ENCODE assay signal across 1 cellular context in the genomic region with DNA sequence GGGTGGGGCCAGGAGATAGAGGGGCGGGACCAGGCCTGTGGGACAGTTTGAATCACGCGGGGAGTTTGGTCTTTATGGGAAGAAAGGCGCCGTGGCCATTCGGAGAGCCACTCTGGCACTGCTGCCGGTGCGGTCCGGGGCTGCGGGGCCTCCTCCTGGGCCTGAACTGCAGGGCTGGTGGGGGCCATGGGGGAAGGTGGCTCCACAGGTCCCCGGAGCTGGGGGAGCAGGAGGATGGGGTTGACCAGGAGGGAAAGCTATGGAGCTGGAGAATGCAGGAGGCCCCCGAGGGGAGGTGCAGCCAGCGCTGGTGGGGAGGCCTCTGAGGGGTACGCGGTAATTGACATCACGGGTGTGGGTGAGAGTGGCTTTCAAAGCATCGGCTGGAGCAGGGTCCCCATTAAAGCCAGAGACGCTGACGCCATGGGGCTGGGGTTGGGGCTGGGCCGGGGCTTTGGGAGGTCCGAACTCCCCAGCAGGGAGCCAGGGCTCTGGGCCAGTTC.
TF ChIP-seq lines count a peak whose summit lies in the region.

No MANE protein-coding gene starts in this region.

TF ChIP-seq in HepG2, 621 proteins besides CTCF, POLR2A, EP300 and RAD21 (continued from another document):
- TF ChIP-seq, protein P1, sequence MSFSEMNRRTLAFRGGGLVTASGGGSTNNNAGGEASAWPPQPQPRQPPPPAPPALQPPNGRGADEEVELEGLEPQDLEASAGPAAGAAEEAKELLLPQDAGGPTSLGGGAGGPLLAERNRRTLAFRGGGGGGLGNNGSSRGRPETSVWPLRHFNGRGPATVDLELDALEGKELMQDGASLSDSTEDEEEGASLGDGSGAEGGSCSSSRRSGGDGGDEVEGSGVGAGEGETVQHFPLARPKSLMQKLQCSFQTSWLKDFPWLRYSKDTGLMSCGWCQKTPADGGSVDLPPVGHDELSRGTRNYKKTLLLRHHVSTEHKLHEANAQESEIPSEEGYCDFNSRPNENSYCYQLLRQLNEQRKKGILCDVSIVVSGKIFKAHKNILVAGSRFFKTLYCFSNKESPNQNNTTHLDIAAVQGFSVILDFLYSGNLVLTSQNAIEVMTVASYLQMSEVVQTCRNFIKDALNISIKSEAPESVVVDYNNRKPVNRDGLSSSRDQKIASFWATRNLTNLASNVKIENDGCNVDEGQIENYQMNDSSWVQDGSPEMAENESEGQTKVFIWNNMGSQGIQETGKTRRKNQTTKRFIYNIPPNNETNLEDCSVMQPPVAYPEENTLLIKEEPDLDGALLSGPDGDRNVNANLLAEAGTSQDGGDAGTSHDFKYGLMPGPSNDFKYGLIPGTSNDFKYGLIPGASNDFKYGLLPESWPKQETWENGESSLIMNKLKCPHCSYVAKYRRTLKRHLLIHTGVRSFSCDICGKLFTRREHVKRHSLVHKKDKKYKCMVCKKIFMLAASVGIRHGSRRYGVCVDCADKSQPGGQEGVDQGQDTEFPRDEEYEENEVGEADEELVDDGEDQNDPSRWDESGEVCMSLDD (CRISPR knock-in tag; IDR thresholded peaks at IDR 0.05; ENCODE audit: borderline replicate concordance), result no peak
- TF ChIP-seq PCBP1 (IDR thresholded peaks at IDR 0.05; ENCODE audit: borderline replicate concordance, low read depth, low read length) (no peak), ZFP62 (CRISPR knock-in tag; IDR thresholded peaks at IDR 0.05) (no peak), ZNF260 (CRISPR knock-in tag; IDR thresholded peaks at IDR 0.05; ENCODE audit: borderline replicate concordance, low read depth) (no peak), ZNF563 (CRISPR knock-in tag; IDR thresholded peaks at IDR 0.05) (peak; percentile 10; the same call in 1 of the 2 replicates), SNRNP70 (IDR thresholded peaks at IDR 0.05; ENCODE audit: low read depth, low read length) (no peak), POLR2AphosphoS2 (IDR thresholded peaks at IDR 0.05; ENCODE audit: low read depth, low read length) (no peak), ZNF598 (CRISPR knock-in tag; IDR thresholded peaks at IDR 0.05; ENCODE audit: borderline replicate concordance) (0 out of 2 replicates have a peak, but pooled peaks have one; percentile 14), ZKSCAN8 (CRISPR knock-in tag; IDR thresholded peaks at IDR 0.05; ENCODE audit: borderline replicate concordance) (no peak), JDP2 (CRISPR knock-in tag; IDR thresholded peaks at IDR 0.05; ENCODE audit: borderline replicate concordance) (no peak), MAFF (IDR thresholded peaks at IDR 0.05; ENCODE audit: low read depth, low read length) (no peak)
- TF ChIP-seq, protein P2, sequence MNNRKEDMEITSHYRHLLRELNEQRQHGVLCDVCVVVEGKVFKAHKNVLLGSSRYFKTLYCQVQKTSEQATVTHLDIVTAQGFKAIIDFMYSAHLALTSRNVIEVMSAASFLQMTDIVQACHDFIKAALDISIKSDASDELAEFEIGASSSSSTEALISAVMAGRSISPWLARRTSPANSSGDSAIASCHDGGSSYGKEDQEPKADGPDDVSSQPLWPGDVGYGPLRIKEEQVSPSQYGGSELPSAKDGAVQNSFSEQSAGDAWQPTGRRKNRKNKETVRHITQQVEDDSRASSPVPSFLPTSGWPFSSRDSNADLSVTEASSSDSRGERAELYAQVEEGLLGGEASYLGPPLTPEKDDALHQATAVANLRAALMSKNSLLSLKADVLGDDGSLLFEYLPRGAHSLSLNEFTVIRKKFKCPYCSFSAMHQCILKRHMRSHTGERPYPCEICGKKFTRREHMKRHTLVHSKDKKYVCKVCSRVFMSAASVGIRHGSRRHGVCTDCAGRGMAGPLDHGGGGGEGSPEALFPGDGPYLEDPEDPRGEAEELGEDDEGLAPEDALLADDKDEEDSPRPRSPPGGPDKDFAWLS (CRISPR knock-in tag; IDR thresholded peaks at IDR 0.05; ENCODE audit: borderline replicate concordance), result 0 out of 2 replicates have a peak, but pooled peaks have one; percentile 24
- TF ChIP-seq, protein P3, sequence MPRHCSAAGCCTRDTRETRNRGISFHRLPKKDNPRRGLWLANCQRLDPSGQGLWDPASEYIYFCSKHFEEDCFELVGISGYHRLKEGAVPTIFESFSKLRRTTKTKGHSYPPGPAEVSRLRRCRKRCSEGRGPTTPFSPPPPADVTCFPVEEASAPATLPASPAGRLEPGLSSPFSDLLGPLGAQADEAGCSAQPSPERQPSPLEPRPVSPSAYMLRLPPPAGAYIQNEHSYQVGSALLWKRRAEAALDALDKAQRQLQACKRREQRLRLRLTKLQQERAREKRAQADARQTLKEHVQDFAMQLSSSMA (CRISPR knock-in tag; IDR thresholded peaks at IDR 0.05), result 0 out of 2 replicates have a peak, but pooled peaks have one; percentile 72
